8 cellular contexts compared by ENCODE assay signal in the genomic region with DNA sequence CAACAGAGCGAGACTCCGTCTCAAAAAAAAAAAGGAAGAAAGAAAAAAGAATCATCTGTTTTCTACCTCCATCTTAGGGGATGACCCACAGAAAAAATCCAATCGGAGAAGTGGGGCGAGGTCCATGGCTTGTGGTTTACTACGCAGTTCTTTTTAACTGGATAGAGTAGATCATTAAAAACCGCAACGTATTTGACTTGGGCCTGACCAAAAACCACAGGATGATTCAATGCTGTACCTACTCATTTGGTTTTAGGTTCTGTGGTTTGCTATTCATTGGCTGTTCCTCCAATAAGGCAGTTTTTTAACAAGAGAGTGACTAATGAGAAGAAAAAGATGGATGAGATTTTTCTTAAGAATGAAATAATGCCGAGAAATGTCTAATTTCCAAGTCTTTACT.
DNase-seq lines count a peak whose midpoint lies in the region; ATAC-seq, FAIRE-seq and TF ChIP-seq lines count a peak whose summit lies in the region.

No MANE protein-coding gene starts in this region.

- no peak overlapping the region for H3K14ac ChIP-seq in trophoblast cell (ENCODE audit: low read length)

- no peak overlapping the region for H3K23ac ChIP-seq in trophoblast cell (ENCODE audit: low read length)

- H3K27me3 ChIP-seq in trophoblast cell (ENCODE audit: insufficient read depth, low read length) = no peaks in the 10 kb centered on the region
- no peaks in the 10 kb centered on the region for H3K27me3 ChIP-seq in effector memory CD4-positive, alpha-beta T cell (replicated peaks; ENCODE audit: control insufficient read depth, insufficient read depth, low read length, poor library complexity, severe bottlenecking)
- H3K27me3 ChIP-seq in CD8-positive, alpha-beta memory T cell (ENCODE audit: insufficient read depth, low read length, poor library complexity, severe bottlenecking) = no peaks in the 10 kb centered on the region

- H3K27me3 Mint-ChIP-seq in natural killer cell treated with Interleukin-12 subunit alpha and Interleukin-12 subunit beta and Interleukin-15 and Interleukin-18, amount 100 ng/mL, for 72 hours = peaks cover 3 to 18% of the 10 kb centered on the region in 2 donors
- peaks cover 0 to 6% of the 10 kb centered on the region in 2 donors for H3K27me3 Mint-ChIP-seq in natural killer cell (ENCODE audit: low read depth in 2 of 2)
- H3K27me3 Mint-ChIP-seq in T-helper 17 cell = no peaks in the 10 kb centered on the region
- peaks cover 4 to 9% of the 10 kb centered on the region in 2 donors for H3K27me3 Mint-ChIP-seq in CD8-positive, alpha-beta memory T cell

- no CpG with 5 or more reads among the region's 8 CpGs for WGBS in trophoblast cell (ENCODE audit: extremely low coverage, insufficient coverage, insufficient read length)

- no peak overlapping the region for H2AK5ac ChIP-seq in trophoblast cell (ENCODE audit: low read length)

- H3K9me3 ChIP-seq in T-helper 17 cell (ENCODE audit: control insufficient read depth, low read length, poor library complexity, severe bottlenecking) (peaks cover 2% of the 10 kb centered on the region), trophoblast cell (ENCODE audit: insufficient read depth, low read depth, low read length) (no peaks in the 10 kb centered on the region)
- H3K9me3 ChIP-seq in effector memory CD4-positive, alpha-beta T cell (ENCODE audit: control insufficient read depth, low read length) = no peaks in the 10 kb centered on the region
- H3K9me3 ChIP-seq in CD8-positive, alpha-beta memory T cell (ENCODE audit: low read length) = no peaks in the 10 kb centered on the region

- no peak overlapping the region for H3K27ac Mint-ChIP-seq in natural killer cell treated with Interleukin-12 subunit alpha and Interleukin-12 subunit beta and Interleukin-15 and Interleukin-18, amount 100 ng/mL, for 72 hours
- H3K27ac Mint-ChIP-seq in natural killer cell (no peak overlapping the region), T-helper 17 cell (no peak overlapping the region)
- H3K27ac Mint-ChIP-seq in CD8-positive, alpha-beta memory T cell = no peak overlapping the region

- DNase-seq in natural killer cell treated with Interleukin-12 subunit alpha and Interleukin-12 subunit beta and Interleukin-15 and Interleukin-18, amount 100 ng/mL, for 72 hours (ENCODE audit: low spot score) = no peak
- DNase-seq in natural killer cell (no peak), T-helper 17 cell (no peak), urothelium cell line (ENCODE audit: low spot score) (peak; percentile 77), trophoblast cell (no peak)
- DNase-seq in effector memory CD4-positive, alpha-beta T cell = no peak
- DNase-seq in CD8-positive, alpha-beta memory T cell = no peak

- no peak overlapping the region for H2AFZ ChIP-seq in trophoblast cell (ENCODE audit: insufficient read depth, low read length, poor library complexity)

- POLR2A ChIA-PET in CD8-positive, alpha-beta memory T cell (lab: Charles Lee) = no interaction called here

- H4K91ac ChIP-seq in trophoblast cell (ENCODE audit: low read depth, low read length) = no peak overlapping the region

- TF ChIP-seq CTCF in natural killer cell (IDR thresholded peaks at IDR 0.05) = no peak

- H3K79me2 ChIP-seq in trophoblast cell (ENCODE audit: control insufficient read depth, insufficient read depth, low read length, poor library complexity) = no peaks in the 10 kb centered on the region

- FAIRE-seq in urothelium cell line (lab: Jason Lieb, UNC) = no peak

- no peaks in the 10 kb centered on the region for H3K36me3 ChIP-seq in trophoblast cell (ENCODE audit: control insufficient read depth in 1 of 2, insufficient read depth in 2 of 2, low read length in 2 of 2)
- H3K36me3 ChIP-seq in effector memory CD4-positive, alpha-beta T cell (ENCODE audit: control insufficient read depth, insufficient read depth, low read length) = no peaks in the 10 kb centered on the region
- no peaks in the 10 kb centered on the region for H3K36me3 ChIP-seq in CD8-positive, alpha-beta memory T cell (ENCODE audit: insufficient read depth, low read length)

- intact Hi-C loops in natural killer cell (cut with micrococcal nuclease) = no loop called here

- H3K18ac ChIP-seq in trophoblast cell (ENCODE audit: low read length) = no peak overlapping the region

- H3K4me3 ChIP-seq in trophoblast cell (ENCODE audit: low read depth, low read length) = no peak overlapping the region
- no peak overlapping the region for H3K4me3 ChIP-seq in effector memory CD4-positive, alpha-beta T cell (ENCODE audit: insufficient read depth, low read depth, low read length, poor library complexity, severe bottlenecking)
- no peak overlapping the region for H3K4me3 ChIP-seq in CD8-positive, alpha-beta memory T cell (ENCODE audit: low read length)

- no peak overlapping the region for H4K12ac ChIP-seq in trophoblast cell (ENCODE audit: low read depth, low read length)

- H3K4me1 Mint-ChIP-seq in natural killer cell treated with Interleukin-12 subunit alpha and Interleukin-12 subunit beta and Interleukin-15 and Interleukin-18, amount 100 ng/mL, for 72 hours (ENCODE audit: low read depth in 2 of 2) = peaks cover 5 to 6% of the 10 kb centered on the region in 2 donors
- H3K4me1 Mint-ChIP-seq in natural killer cell (no peaks in the 10 kb centered on the region), T-helper 17 cell (peaks cover 2% of the 10 kb centered on the region)
- H3K4me1 Mint-ChIP-seq in CD8-positive, alpha-beta memory T cell = peaks cover 4 to 10% (median 7%) of the 10 kb centered on the region in 3 donors

- H3K9ac ChIP-seq in trophoblast cell (ENCODE audit: low read length) = no peak overlapping the region

- H2BK5ac ChIP-seq in trophoblast cell (ENCODE audit: low read depth, low read length, poor library complexity) = no peak overlapping the region

- H3K9me3 Mint-ChIP-seq in natural killer cell treated with Interleukin-12 subunit alpha and Interleukin-12 subunit beta and Interleukin-15 and Interleukin-18, amount 100 ng/mL, for 72 hours = peaks cover 4% of the 10 kb centered on the region
- H3K9me3 Mint-ChIP-seq in natural killer cell = no peaks in the 10 kb centered on the region
- peaks cover 0 to 8% (median 2%) of the 10 kb centered on the region in 5 donors for H3K9me3 Mint-ChIP-seq in CD8-positive, alpha-beta memory T cell

- CTCF ChIA-PET in CD8-positive, alpha-beta memory T cell (lab: Charles Lee) = no interaction called here

- no peak overlapping the region for H3K4me2 ChIP-seq in trophoblast cell (ENCODE audit: low read length)

- no peak overlapping the region for H2BK12ac ChIP-seq in trophoblast cell (ENCODE audit: low read length)

- H3K4ac ChIP-seq in trophoblast cell (ENCODE audit: low read depth, low read length) = no peak overlapping the region

- H3K36me3 Mint-ChIP-seq in natural killer cell treated with Interleukin-12 subunit alpha and Interleukin-12 subunit beta and Interleukin-15 and Interleukin-18, amount 100 ng/mL, for 72 hours = no peaks in the 10 kb centered on the region
- H3K36me3 Mint-ChIP-seq in natural killer cell (no peaks in the 10 kb centered on the region), T-helper 17 cell (ENCODE audit: low read depth) (no peaks in the 10 kb centered on the region)
- peaks cover 0 to 7% (median 6%) of the 10 kb centered on the region in 3 donors for H3K36me3 Mint-ChIP-seq in CD8-positive, alpha-beta memory T cell

- H3K4me1 ChIP-seq in trophoblast cell (ENCODE audit: control insufficient read depth in 1 of 2, insufficient read depth in 2 of 2, low read length in 2 of 2) = no peaks in the 10 kb centered on the region
- H3K4me1 ChIP-seq in effector memory CD4-positive, alpha-beta T cell (ENCODE audit: control insufficient read depth, insufficient read depth, low read length, poor library complexity, severe bottlenecking) = no peaks in the 10 kb centered on the region
- H3K4me1 ChIP-seq in CD8-positive, alpha-beta memory T cell (ENCODE audit: insufficient read depth, low read length) = no peaks in the 10 kb centered on the region

- ATAC-seq in natural killer cell treated with Interleukin-12 subunit alpha and Interleukin-12 subunit beta and Interleukin-15 and Interleukin-18, amount 100 ng/mL, for 72 hours = peak; percentile 55 to 79
- ATAC-seq in natural killer cell (no peak), HG03025 (IDR thresholded peaks at IDR 0.05; ENCODE audit: low FRiP score, unreplicated experiment) (peak; percentile 80), T-helper 17 cell (peak; percentile 49)

- no peaks in the 10 kb centered on the region for H3K79me1 ChIP-seq in trophoblast cell (ENCODE audit: low read length)

- no peak overlapping the region for H2BK120ac ChIP-seq in trophoblast cell (ENCODE audit: insufficient read depth, low read length, poor library complexity)

- no peak overlapping the region for H3K4me3 Mint-ChIP-seq in natural killer cell treated with Interleukin-12 subunit alpha and Interleukin-12 subunit beta and Interleukin-15 and Interleukin-18, amount 100 ng/mL, for 72 hours
- H3K4me3 Mint-ChIP-seq in natural killer cell (no peak overlapping the region), T-helper 17 cell (no peak overlapping the region)
- no peak overlapping the region for H3K4me3 Mint-ChIP-seq in CD8-positive, alpha-beta memory T cell

- H3K27ac ChIP-seq in trophoblast cell (ENCODE audit: low read depth, low read length) = no peak overlapping the region
- H3K27ac ChIP-seq in effector memory CD4-positive, alpha-beta T cell (ENCODE audit: insufficient read depth, low read length, poor library complexity, severe bottlenecking) = no peak overlapping the region
- H3K27ac ChIP-seq in CD8-positive, alpha-beta memory T cell (ENCODE audit: low read depth, low read length) = no peak overlapping the region

- no peak overlapping the region for H4K8ac ChIP-seq in trophoblast cell (ENCODE audit: low read depth, low read length)

Comparison
In these comparisons a context has a peak if more than half of its experiments do, and no peak if none do; other contexts are left out.
1. ATAC-seq: peak in natural killer cell treated with Interleukin-12 subunit alpha and Interleukin-12 subunit beta and Interleukin-15 and Interleukin-18, amount 100 ng/mL, for 72 hours (2 of 2), HG03025 (single experiment) and T-helper 17 cell (single experiment); none in natural killer cell (0 of 3).